Comparison of ENCODE assay signal across 8 cellular contexts in genomic region chr16:88437367-88437964, GRCh38. TPM values are rescaled to one million over a fixed set of nuclear protein-coding genes. Genes with fewer than 3 reads are reported as not detected.
DNase-seq lines count a peak whose midpoint lies in the region; ATAC-seq and TF ChIP-seq lines count a peak whose summit lies in the region.

No MANE protein-coding gene starts in this region.

- TF ChIP-seq CTCF in left ventricle myocardium inferior (IDR thresholded peaks at IDR 0.05; ENCODE audit: borderline replicate concordance), result peak; percentile 91

- no peaks in the 10 kb centered on the region for H3K36me3 ChIP-seq in left ventricle myocardium inferior

- H3K27me3 ChIP-seq in left ventricle myocardium inferior (ENCODE audit: low read depth), result peaks cover 66% of the 10 kb centered on the region

- no peak for ATAC-seq in GM18502 (IDR thresholded peaks at IDR 0.05; ENCODE audit: poor library complexity, unreplicated experiment)
- ATAC-seq in GM19324 (IDR thresholded peaks at IDR 0.05; ENCODE audit: low FRiP score, unreplicated experiment), result no peak

- no peak overlapping the region for H3K4me3 ChIP-seq in left ventricle myocardium inferior

- H3K4me1 ChIP-seq in left ventricle myocardium inferior, result no peaks in the 10 kb centered on the region

- intact Hi-C loops in left ventricle myocardium inferior (cut with micrococcal nuclease), result loop anchor here (10.0 kb wide), 1 partner anchor 243 kb away; no protein-coding TSS in a partner anchor

- H3K27ac ChIP-seq in left ventricle myocardium inferior (replicated peaks), result no peak overlapping the region

- DNase-seq in 8988T (peak; percentile 100), GM19238 (ENCODE audit: insufficient read length, low spot score) (peak; percentile 82), SHP77 treated with DMSO at 0.1 percent for 48 hours (lab: John Stamatoyannopoulos, UW) (peak; percentile 43), left ventricle myocardium inferior (peak; percentile 51)
- DNase-seq in activated naive CD4-positive, alpha-beta T cell treated with Interleukin-2 at 50 U/mL for 16 hours, result peak; percentile 73
- peak; percentile 76 for DNase-seq in stimulated activated CD4-positive, alpha-beta T cell treated with anti-CD3 and anti-CD28 coated beads, Interleukin-15, amount 100 ng/mL, for 24 hours

- H3K9me3 ChIP-seq in left ventricle myocardium inferior (replicated peaks), result no peaks in the 10 kb centered on the region

RNA-seq across cellular contexts. Expression of gene ZFPM1, which starts 15.6 kb away (rescaled TPM):
- 5.7 TPM for total RNA-seq in left ventricle myocardium inferior

RNA-seq across cellular contexts. Expression of gene ZNF469, which starts 54.7 kb away (rescaled TPM):
- 0.74 TPM for total RNA-seq in left ventricle myocardium inferior

Comparison
In these comparisons a context has a peak if more than half of its experiments do, and no peak if none do; other contexts are left out.
1. DNase-seq: peak in every context shown above with its lines; median percentile 100 in 8988T; 82 in GM19238; 76 in stimulated activated CD4-positive, alpha-beta T cell treated with anti-CD3 and anti-CD28 coated beads, Interleukin-15, amount 100 ng/mL, for 24 hours; 73 in activated naive CD4-positive, alpha-beta T cell treated with Interleukin-2 at 50 U/mL for 16 hours; 51 in left ventricle myocardium inferior; 43 in SHP77 treated with DMSO at 0.1 percent for 48 hours.